In genomic region chr18:22943847-22944246, GRCh38 we compare ENCODE assay signal across 19 cellular contexts. TPM values are rescaled to one million over a fixed set of nuclear protein-coding genes. Genes with fewer than 3 reads are reported as not detected.
DNase-seq lines count a peak whose midpoint lies in the region; ATAC-seq, FAIRE-seq and TF ChIP-seq lines count a peak whose summit lies in the region.
"Had no signal": no experiment of that assay in that cellular context is flagged by ENCODE, and none has a peak within 500 bp of the region (broad histone marks: within the 10 kb centered on the region; RNA-seq: fewer than 3 reads in every experiment).

No MANE protein-coding gene starts in this region.

- no peak overlapping the region for H3K4me2 ChIP-seq in mesendoderm (ENCODE audit: low read length)

- no peak overlapping the region for H3K4ac ChIP-seq in mesendoderm (ENCODE audit: low read depth, low read length)

- H3K4me1 Mint-ChIP-seq in activated CD8-positive, alpha-beta T cell treated with anti-CD3 and anti-CD28 coated beads for 36 hours (ENCODE audit: low read depth) = no peaks in the 10 kb centered on the region

- no peak overlapping the region for H2BK15ac ChIP-seq in mesendoderm (replicated peaks; ENCODE audit: low read depth)

- H2BK5ac ChIP-seq in mesendoderm (ENCODE audit: low read length) = no peak overlapping the region

- FAIRE-seq in D721Med (lab: Jason Lieb, UNC) (peak; percentile 88), GM12891 (lab: Jason Lieb, UNC) (peak; percentile 23)
- FAIRE-seq: GM19239, H1 had no signal

- H3K27ac ChIP-seq in mesendoderm (ENCODE audit: low read depth, low read length) = no peak overlapping the region
- H3K27ac ChIP-seq: GM23248 had no signal

- H3K27me3 Mint-ChIP-seq in activated CD8-positive, alpha-beta T cell treated with anti-CD3 and anti-CD28 coated beads for 36 hours = no peaks in the 10 kb centered on the region
- H3K27me3 Mint-ChIP-seq: CD4-positive, alpha-beta memory T cell had no signal

- DNase-seq in D721Med (ENCODE audit: insufficient read length, low spot score) (no peak), GM12891 (ENCODE audit: insufficient read length, low spot score) (no peak), mesendoderm (no peak), omental fat pad (ENCODE audit: low spot score) (no peak), OCI-M2 (lab: John Stamatoyannopoulos, UW; ENCODE audit: unreplicated experiment) (no peak)
- no peak for DNase-seq in activated CD8-positive, alpha-beta T cell treated with anti-CD3 and anti-CD28 coated beads for 36 hours
- DNase-seq: C1 segment of cervical spinal cord; Calu3; CD4-positive, alpha-beta memory T cell; COR-L47; DMS153; DND-41; GM23248; H7; HCEC 1CT had no signal

- H3K4me1 ChIP-seq in mesendoderm (ENCODE audit: control insufficient read depth, low read depth, low read length) = no peaks in the 10 kb centered on the region

- no peak overlapping the region for H4K8ac ChIP-seq in mesendoderm (ENCODE audit: low read depth, low read length)

- no peak overlapping the region for H3K18ac ChIP-seq in mesendoderm (ENCODE audit: low read length)

- POLR2A ChIA-PET in activated CD8-positive, alpha-beta T cell treated with anti-CD3 and anti-CD28 coated beads for 36 hours (lab: Charles Lee) = no interaction called here

- no peak overlapping the region for H3K23ac ChIP-seq in mesendoderm (ENCODE audit: low read length)

- H3K56ac ChIP-seq in mesendoderm (ENCODE audit: low read length) = peak overlapping the region; percentile 7

- intact Hi-C loops in activated CD8-positive, alpha-beta T cell treated with anti-CD3 and anti-CD28 coated beads for 36 hours (cut with micrococcal nuclease) = no loop called here

- WGBS in mesendoderm (ENCODE audit: extremely low coverage, insufficient coverage, low lambda C conversion rate) = no CpG with 5 or more reads among the region's 2 CpGs

- CTCF ChIA-PET in activated CD8-positive, alpha-beta T cell treated with anti-CD3 and anti-CD28 coated beads for 36 hours (lab: Charles Lee) = no interaction called here

- ATAC-seq in esophagus mucosa (peak; percentile 93), omental fat pad (ENCODE audit: low FRiP score) (no peak), HG02885 (IDR thresholded peaks at IDR 0.05; ENCODE audit: poor library complexity, unreplicated experiment) (no peak)
- no peak for ATAC-seq in activated CD8-positive, alpha-beta T cell treated with anti-CD3 and anti-CD28 coated beads for 36 hours

- no peaks in the 10 kb centered on the region for H3K9me3 Mint-ChIP-seq in activated CD8-positive, alpha-beta T cell treated with anti-CD3 and anti-CD28 coated beads for 36 hours
- H3K9me3 Mint-ChIP-seq: CD4-positive, alpha-beta memory T cell had no signal

- no peaks in the 10 kb centered on the region for H3K27me3 ChIP-seq in mesendoderm (ENCODE audit: insufficient read depth, low read length, poor library complexity)

- peaks cover 2% of the 10 kb centered on the region for H3K79me1 ChIP-seq in mesendoderm (ENCODE audit: low read length)

- H3K4me3 Mint-ChIP-seq in activated CD8-positive, alpha-beta T cell treated with anti-CD3 and anti-CD28 coated beads for 36 hours = no peak overlapping the region
- H3K4me3 Mint-ChIP-seq: CD4-positive, alpha-beta memory T cell had no signal

- H3K9ac ChIP-seq in mesendoderm (ENCODE audit: low read length) = no peak overlapping the region
- H3K9ac ChIP-seq: GM23248 had no signal

- TF ChIP-seq POLR2A in GM12891 (IDR thresholded peaks at IDR 0.05; ENCODE audit: low read depth, low read length) = no peak

- no peak overlapping the region for H3K27ac Mint-ChIP-seq in activated CD8-positive, alpha-beta T cell treated with anti-CD3 and anti-CD28 coated beads for 36 hours
- H3K27ac Mint-ChIP-seq: CD4-positive, alpha-beta memory T cell had no signal

- H2BK120ac ChIP-seq in mesendoderm (ENCODE audit: low read depth, low read length) = no peak overlapping the region

- TF ChIP-seq CTCF in D721Med (IDR thresholded peaks at IDR 0.05; ENCODE audit: insufficient read depth, missing control alignments) = no peak
- TF ChIP-seq CTCF in omental fat pad (IDR thresholded peaks at IDR 0.05) = no peak
- TF ChIP-seq CTCF in activated CD8-positive, alpha-beta T cell treated with anti-CD3 and anti-CD28 coated beads for 36 hours (IDR thresholded peaks at IDR 0.05) = no peak

- no peak overlapping the region for H3K4me3 ChIP-seq in mesendoderm (ENCODE audit: low read length)
- H3K4me3 ChIP-seq: GM23248 had no signal

- no peak overlapping the region for H4K5ac ChIP-seq in mesendoderm (ENCODE audit: low read length)

- no peaks in the 10 kb centered on the region for H3K79me2 ChIP-seq in mesendoderm (ENCODE audit: control insufficient read depth, insufficient read depth, low read length)

- peaks cover 28% of the 10 kb centered on the region for H3K36me3 Mint-ChIP-seq in activated CD8-positive, alpha-beta T cell treated with anti-CD3 and anti-CD28 coated beads for 36 hours (ENCODE audit: low read depth)
- H3K36me3 Mint-ChIP-seq: CD4-positive, alpha-beta memory T cell had no signal

- H2AK5ac ChIP-seq in mesendoderm (ENCODE audit: low read length) = no peak overlapping the region

- H3K36me3 ChIP-seq in mesendoderm (ENCODE audit: control insufficient read depth, insufficient read depth, low read length) = peaks cover 3% of the 10 kb centered on the region

TF ChIP-seq in GM12891, 5 proteins besides CTCF, POLR2A, EP300 and RAD21:
- no peak for TF ChIP-seq POU2F2 (IDR thresholded peaks at IDR 0.05; ENCODE audit: low read depth, low read length)
- no peak for TF ChIP-seq TAF1 (IDR thresholded peaks at IDR 0.05; ENCODE audit: low read depth, low read length)
- no peak for TF ChIP-seq POLR2AphosphoS5 (IDR thresholded peaks at IDR 0.05; ENCODE audit: low read depth, low read length)
- TF ChIP-seq PAX5 (IDR thresholded peaks at IDR 0.05; ENCODE audit: insufficient read depth, low read length, severe bottlenecking) = no peak
- TF ChIP-seq SPI1 (IDR thresholded peaks at IDR 0.05; ENCODE audit: low read depth, low read length) = no peak
TF ChIP-seq in GM12891: peak in this region for 0.

RNA-seq across cellular contexts. Expression of gene RBBP8, which starts 10.7 kb away (rescaled TPM):
- 28.1 TPM for polyA plus RNA-seq in GM12891 (2012; ENCODE audit: low read depth, missing spikeins)
- total RNA-seq in esophagus mucosa = 46.2 TPM
- polyA plus RNA-seq in mesendoderm (2013, experiment 1 of 2) = 62.0 TPM
- polyA plus RNA-seq in mesendoderm (2013, experiment 2 of 2) = 70.7 TPM
- total RNA-seq in omental fat pad = 10 to 100 TPM; 14.2 to 63.4 (median 32.9) TPM
- 10 to 100 TPM; 70.9 to 81.9 TPM for total RNA-seq in activated CD8-positive, alpha-beta T cell treated with anti-CD3 and anti-CD28 coated beads for 36 hours
